ENCODE assay signal across 1 cellular context in the genomic region with DNA sequence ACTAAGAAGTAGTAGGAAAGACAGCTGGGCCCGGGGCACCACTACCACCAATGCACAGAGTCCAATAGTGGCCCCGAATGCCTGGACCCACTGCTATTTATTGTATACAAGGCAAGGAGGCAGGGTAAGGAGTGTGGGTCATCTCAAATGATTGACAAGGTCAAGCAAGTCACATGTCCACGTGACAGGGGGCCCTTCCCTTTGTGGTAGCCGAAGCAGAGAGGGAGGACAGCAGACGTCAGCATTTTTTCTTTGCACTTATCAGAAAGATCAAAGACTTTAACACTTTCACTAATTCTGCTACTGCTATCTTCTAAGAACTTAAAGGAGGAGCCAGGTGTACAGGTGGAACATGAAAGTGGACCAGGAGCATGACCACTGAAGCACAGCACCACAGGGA.
TF ChIP-seq lines count a peak whose summit lies in the region.

No MANE protein-coding gene starts in this region.

TF ChIP-seq in K562, 482 proteins besides CTCF, POLR2A, EP300 and RAD21 (continued from another document and continues in another):
- TF ChIP-seq, protein P1, sequence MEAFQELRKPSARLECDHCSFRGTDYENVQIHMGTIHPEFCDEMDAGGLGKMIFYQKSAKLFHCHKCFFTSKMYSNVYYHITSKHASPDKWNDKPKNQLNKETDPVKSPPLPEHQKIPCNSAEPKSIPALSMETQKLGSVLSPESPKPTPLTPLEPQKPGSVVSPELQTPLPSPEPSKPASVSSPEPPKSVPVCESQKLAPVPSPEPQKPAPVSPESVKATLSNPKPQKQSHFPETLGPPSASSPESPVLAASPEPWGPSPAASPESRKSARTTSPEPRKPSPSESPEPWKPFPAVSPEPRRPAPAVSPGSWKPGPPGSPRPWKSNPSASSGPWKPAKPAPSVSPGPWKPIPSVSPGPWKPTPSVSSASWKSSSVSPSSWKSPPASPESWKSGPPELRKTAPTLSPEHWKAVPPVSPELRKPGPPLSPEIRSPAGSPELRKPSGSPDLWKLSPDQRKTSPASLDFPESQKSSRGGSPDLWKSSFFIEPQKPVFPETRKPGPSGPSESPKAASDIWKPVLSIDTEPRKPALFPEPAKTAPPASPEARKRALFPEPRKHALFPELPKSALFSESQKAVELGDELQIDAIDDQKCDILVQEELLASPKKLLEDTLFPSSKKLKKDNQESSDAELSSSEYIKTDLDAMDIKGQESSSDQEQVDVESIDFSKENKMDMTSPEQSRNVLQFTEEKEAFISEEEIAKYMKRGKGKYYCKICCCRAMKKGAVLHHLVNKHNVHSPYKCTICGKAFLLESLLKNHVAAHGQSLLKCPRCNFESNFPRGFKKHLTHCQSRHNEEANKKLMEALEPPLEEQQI (IDR thresholded peaks at IDR 0.05), result no peak
- TF ChIP-seq ZNF274 (IDR thresholded peaks at IDR 0.05; ENCODE audit: borderline replicate concordance, low read depth, low read length) (no peak), PYGO2 (tag; IDR thresholded peaks at IDR 0.05) (no peak), MTA1 (IDR thresholded peaks at IDR 0.05; ENCODE audit: borderline replicate concordance) (no peak), SUPT5H (IDR thresholded peaks at IDR 0.05) (no peak), MAFF (IDR thresholded peaks at IDR 0.05; ENCODE audit: low read length) (peak; percentile 70; the same call in 1 of the 2 replicates), RBM25 (IDR thresholded peaks at IDR 0.05; ENCODE audit: low read depth, low read length, severe bottlenecking) (no peak), FUS (optimal IDR thresholded peaks at IDR 0.05; ENCODE audit: low read depth, low read length) (no peak), ZNF311 (CRISPR knock-in tag; IDR thresholded peaks at IDR 0.05) (no peak), HCFC1 (IDR thresholded peaks at IDR 0.05; ENCODE audit: low read depth, low read length) (no peak), HOXB6 (CRISPR knock-in tag; IDR thresholded peaks at IDR 0.05; ENCODE audit: borderline replicate concordance) (no peak), STAT5B (CRISPR knock-in tag; IDR thresholded peaks at IDR 0.05) (no peak), BHLHE40 (IDR thresholded peaks at IDR 0.05; ENCODE audit: low read length) (peak; percentile 37; the same call in 1 of the 2 replicates), RBM17 (IDR thresholded peaks at IDR 0.05; ENCODE audit: borderline replicate concordance, low read depth, low read length) (no peak), ZNF583 (CRISPR knock-in tag; IDR thresholded peaks at IDR 0.05) (no peak), FOS (IDR thresholded peaks at IDR 0.05; ENCODE audit: extremely low read depth, insufficient read length) (no peak), MAFK (IDR thresholded peaks at IDR 0.05; ENCODE audit: low read length) (peak; percentile 72), ZSCAN29 (IDR thresholded peaks at IDR 0.05) (no peak), SAP30 (IDR thresholded peaks at IDR 0.05; ENCODE audit: borderline replicate concordance, insufficient read depth, low read depth, low read length, poor library complexity, severe bottlenecking) (no peak), E2F3 (CRISPR knock-in tag; IDR thresholded peaks at IDR 0.05) (no peak), ZNF282 (CRISPR knock-in tag; IDR thresholded peaks at IDR 0.05) (no peak), NR2C1 (IDR thresholded peaks at IDR 0.05) (no peak), NR2C1 (tag; IDR thresholded peaks at IDR 0.05) (no peak), ZNF133 (CRISPR knock-in tag; IDR thresholded peaks at IDR 0.05) (no peak)
- TF ChIP-seq, protein P2, sequence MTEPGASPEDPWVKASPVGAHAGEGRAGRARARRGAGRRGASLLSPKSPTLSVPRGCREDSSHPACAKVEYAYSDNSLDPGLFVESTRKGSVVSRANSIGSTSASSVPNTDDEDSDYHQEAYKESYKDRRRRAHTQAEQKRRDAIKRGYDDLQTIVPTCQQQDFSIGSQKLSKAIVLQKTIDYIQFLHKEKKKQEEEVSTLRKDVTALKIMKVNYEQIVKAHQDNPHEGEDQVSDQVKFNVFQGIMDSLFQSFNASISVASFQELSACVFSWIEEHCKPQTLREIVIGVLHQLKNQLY (CRISPR knock-in tag; conservative IDR thresholded peaks at IDR 0.05), result no peak
- TF ChIP-seq, protein P3, sequence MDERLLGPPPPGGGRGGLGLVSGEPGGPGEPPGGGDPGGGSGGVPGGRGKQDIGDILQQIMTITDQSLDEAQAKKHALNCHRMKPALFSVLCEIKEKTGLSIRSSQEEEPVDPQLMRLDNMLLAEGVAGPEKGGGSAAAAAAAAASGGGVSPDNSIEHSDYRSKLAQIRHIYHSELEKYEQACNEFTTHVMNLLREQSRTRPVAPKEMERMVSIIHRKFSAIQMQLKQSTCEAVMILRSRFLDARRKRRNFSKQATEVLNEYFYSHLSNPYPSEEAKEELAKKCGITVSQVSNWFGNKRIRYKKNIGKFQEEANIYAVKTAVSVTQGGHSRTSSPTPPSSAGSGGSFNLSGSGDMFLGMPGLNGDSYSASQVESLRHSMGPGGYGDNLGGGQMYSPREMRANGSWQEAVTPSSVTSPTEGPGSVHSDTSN (CRISPR knock-in tag; IDR thresholded peaks at IDR 0.05; ENCODE audit: low read depth), result no peak
- TF ChIP-seq, protein P3 (tag; conservative IDR thresholded peaks at IDR 0.05; ENCODE audit: low read depth), result 0 out of 2 replicates have a peak, but pooled peaks have one; percentile 17
- TF ChIP-seq, protein P4, sequence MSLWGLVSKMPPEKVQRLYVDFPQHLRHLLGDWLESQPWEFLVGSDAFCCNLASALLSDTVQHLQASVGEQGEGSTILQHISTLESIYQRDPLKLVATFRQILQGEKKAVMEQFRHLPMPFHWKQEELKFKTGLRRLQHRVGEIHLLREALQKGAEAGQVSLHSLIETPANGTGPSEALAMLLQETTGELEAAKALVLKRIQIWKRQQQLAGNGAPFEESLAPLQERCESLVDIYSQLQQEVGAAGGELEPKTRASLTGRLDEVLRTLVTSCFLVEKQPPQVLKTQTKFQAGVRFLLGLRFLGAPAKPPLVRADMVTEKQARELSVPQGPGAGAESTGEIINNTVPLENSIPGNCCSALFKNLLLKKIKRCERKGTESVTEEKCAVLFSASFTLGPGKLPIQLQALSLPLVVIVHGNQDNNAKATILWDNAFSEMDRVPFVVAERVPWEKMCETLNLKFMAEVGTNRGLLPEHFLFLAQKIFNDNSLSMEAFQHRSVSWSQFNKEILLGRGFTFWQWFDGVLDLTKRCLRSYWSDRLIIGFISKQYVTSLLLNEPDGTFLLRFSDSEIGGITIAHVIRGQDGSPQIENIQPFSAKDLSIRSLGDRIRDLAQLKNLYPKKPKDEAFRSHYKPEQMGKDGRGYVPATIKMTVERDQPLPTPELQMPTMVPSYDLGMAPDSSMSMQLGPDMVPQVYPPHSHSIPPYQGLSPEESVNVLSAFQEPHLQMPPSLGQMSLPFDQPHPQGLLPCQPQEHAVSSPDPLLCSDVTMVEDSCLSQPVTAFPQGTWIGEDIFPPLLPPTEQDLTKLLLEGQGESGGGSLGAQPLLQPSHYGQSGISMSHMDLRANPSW (CRISPR knock-in tag; IDR thresholded peaks at IDR 0.05), result no peak
- TF ChIP-seq, protein P5, sequence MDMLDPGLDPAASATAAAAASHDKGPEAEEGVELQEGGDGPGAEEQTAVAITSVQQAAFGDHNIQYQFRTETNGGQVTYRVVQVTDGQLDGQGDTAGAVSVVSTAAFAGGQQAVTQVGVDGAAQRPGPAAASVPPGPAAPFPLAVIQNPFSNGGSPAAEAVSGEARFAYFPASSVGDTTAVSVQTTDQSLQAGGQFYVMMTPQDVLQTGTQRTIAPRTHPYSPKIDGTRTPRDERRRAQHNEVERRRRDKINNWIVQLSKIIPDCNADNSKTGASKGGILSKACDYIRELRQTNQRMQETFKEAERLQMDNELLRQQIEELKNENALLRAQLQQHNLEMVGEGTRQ (CRISPR knock-in tag; IDR thresholded peaks at IDR 0.05), result peak; percentile 63
- TF ChIP-seq, protein P6, sequence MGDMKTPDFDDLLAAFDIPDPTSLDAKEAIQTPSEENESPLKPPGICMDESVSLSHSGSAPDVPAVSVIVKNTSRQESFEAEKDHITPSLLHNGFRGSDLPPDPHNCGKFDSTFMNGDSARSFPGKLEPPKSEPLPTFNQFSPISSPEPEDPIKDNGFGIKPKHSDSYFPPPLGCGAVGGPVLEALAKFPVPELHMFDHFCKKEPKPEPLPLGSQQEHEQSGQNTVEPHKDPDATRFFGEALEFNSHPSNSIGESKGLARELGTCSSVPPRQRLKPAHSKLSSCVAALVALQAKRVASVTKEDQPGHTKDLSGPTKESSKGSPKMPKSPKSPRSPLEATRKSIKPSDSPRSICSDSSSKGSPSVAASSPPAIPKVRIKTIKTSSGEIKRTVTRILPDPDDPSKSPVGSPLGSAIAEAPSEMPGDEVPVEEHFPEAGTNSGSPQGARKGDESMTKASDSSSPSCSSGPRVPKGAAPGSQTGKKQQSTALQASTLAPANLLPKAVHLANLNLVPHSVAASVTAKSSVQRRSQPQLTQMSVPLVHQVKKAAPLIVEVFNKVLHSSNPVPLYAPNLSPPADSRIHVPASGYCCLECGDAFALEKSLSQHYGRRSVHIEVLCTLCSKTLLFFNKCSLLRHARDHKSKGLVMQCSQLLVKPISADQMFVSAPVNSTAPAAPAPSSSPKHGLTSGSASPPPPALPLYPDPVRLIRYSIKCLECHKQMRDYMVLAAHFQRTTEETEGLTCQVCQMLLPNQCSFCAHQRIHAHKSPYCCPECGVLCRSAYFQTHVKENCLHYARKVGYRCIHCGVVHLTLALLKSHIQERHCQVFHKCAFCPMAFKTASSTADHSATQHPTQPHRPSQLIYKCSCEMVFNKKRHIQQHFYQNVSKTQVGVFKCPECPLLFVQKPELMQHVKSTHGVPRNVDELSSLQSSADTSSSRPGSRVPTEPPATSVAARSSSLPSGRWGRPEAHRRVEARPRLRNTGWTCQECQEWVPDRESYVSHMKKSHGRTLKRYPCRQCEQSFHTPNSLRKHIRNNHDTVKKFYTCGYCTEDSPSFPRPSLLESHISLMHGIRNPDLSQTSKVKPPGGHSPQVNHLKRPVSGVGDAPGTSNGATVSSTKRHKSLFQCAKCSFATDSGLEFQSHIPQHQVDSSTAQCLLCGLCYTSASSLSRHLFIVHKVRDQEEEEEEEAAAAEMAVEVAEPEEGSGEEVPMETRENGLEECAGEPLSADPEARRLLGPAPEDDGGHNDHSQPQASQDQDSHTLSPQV (IDR thresholded peaks at IDR 0.05), result no peak
- TF ChIP-seq, protein P7, sequence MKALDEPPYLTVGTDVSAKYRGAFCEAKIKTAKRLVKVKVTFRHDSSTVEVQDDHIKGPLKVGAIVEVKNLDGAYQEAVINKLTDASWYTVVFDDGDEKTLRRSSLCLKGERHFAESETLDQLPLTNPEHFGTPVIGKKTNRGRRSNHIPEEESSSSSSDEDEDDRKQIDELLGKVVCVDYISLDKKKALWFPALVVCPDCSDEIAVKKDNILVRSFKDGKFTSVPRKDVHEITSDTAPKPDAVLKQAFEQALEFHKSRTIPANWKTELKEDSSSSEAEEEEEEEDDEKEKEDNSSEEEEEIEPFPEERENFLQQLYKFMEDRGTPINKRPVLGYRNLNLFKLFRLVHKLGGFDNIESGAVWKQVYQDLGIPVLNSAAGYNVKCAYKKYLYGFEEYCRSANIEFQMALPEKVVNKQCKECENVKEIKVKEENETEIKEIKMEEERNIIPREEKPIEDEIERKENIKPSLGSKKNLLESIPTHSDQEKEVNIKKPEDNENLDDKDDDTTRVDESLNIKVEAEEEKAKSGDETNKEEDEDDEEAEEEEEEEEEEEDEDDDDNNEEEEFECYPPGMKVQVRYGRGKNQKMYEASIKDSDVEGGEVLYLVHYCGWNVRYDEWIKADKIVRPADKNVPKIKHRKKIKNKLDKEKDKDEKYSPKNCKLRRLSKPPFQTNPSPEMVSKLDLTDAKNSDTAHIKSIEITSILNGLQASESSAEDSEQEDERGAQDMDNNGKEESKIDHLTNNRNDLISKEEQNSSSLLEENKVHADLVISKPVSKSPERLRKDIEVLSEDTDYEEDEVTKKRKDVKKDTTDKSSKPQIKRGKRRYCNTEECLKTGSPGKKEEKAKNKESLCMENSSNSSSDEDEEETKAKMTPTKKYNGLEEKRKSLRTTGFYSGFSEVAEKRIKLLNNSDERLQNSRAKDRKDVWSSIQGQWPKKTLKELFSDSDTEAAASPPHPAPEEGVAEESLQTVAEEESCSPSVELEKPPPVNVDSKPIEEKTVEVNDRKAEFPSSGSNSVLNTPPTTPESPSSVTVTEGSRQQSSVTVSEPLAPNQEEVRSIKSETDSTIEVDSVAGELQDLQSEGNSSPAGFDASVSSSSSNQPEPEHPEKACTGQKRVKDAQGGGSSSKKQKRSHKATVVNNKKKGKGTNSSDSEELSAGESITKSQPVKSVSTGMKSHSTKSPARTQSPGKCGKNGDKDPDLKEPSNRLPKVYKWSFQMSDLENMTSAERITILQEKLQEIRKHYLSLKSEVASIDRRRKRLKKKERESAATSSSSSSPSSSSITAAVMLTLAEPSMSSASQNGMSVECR (CRISPR knock-in tag; IDR thresholded peaks at IDR 0.05), result no peak
- TF ChIP-seq, protein P8, sequence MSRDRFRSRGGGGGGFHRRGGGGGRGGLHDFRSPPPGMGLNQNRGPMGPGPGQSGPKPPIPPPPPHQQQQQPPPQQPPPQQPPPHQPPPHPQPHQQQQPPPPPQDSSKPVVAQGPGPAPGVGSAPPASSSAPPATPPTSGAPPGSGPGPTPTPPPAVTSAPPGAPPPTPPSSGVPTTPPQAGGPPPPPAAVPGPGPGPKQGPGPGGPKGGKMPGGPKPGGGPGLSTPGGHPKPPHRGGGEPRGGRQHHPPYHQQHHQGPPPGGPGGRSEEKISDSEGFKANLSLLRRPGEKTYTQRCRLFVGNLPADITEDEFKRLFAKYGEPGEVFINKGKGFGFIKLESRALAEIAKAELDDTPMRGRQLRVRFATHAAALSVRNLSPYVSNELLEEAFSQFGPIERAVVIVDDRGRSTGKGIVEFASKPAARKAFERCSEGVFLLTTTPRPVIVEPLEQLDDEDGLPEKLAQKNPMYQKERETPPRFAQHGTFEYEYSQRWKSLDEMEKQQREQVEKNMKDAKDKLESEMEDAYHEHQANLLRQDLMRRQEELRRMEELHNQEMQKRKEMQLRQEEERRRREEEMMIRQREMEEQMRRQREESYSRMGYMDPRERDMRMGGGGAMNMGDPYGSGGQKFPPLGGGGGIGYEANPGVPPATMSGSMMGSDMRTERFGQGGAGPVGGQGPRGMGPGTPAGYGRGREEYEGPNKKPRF (IDR thresholded peaks at IDR 0.05; ENCODE audit: low read depth, low read length), result no peak
